In genomic region chr11:57430946-57431345, GRCh38 we compare ENCODE assay signal across 2 cellular contexts.
TF ChIP-seq lines count a peak whose summit lies in the region.

No MANE protein-coding gene starts in this region.

TF ChIP-seq in GM23338, 12 proteins besides CTCF, POLR2A, EP300 and RAD21:
- TF ChIP-seq ZNF331 (CRISPR knock-in tag; IDR thresholded peaks at IDR 0.05; ENCODE audit: low read depth) (no peak), ZNF462 (CRISPR knock-in tag; IDR thresholded peaks at IDR 0.05) (no peak), NANOG (IDR thresholded peaks at IDR 0.05; ENCODE audit: borderline replicate concordance) (no peak)

TF ChIP-seq in HepG2, 621 proteins besides CTCF, POLR2A, EP300 and RAD21:
- no peak for TF ChIP-seq SNAPC5 (CRISPR knock-in tag; IDR thresholded peaks at IDR 0.05; ENCODE audit: borderline replicate concordance)
- no peak for TF ChIP-seq ZNF275 (CRISPR knock-in tag; IDR thresholded peaks at IDR 0.05; ENCODE audit: borderline replicate concordance)
- no peak for TF ChIP-seq POGK (CRISPR knock-in tag; conservative IDR thresholded peaks at IDR 0.05)
- no peak for TF ChIP-seq ZNF251 (CRISPR knock-in tag; IDR thresholded peaks at IDR 0.05)
- TF ChIP-seq ZNF639 (CRISPR knock-in tag; conservative IDR thresholded peaks at IDR 0.05): no peak
- no peak for TF ChIP-seq TAF15 (IDR thresholded peaks at IDR 0.05; ENCODE audit: low read depth, low read length, poor library complexity, severe bottlenecking)
- TF ChIP-seq SIN3A (IDR thresholded peaks at IDR 0.05; ENCODE audit: borderline replicate concordance, low read depth, low read length): no peak
- no peak for TF ChIP-seq ZBTB39 (CRISPR knock-in tag; IDR thresholded peaks at IDR 0.05)
- TF ChIP-seq ZSCAN31 (CRISPR knock-in tag; IDR thresholded peaks at IDR 0.05; ENCODE audit: low read depth): no peak
- TF ChIP-seq ZNF776 (CRISPR knock-in tag; IDR thresholded peaks at IDR 0.05): no peak
